Comparison of ENCODE assay signal across 8 cellular contexts in the genomic region with DNA sequence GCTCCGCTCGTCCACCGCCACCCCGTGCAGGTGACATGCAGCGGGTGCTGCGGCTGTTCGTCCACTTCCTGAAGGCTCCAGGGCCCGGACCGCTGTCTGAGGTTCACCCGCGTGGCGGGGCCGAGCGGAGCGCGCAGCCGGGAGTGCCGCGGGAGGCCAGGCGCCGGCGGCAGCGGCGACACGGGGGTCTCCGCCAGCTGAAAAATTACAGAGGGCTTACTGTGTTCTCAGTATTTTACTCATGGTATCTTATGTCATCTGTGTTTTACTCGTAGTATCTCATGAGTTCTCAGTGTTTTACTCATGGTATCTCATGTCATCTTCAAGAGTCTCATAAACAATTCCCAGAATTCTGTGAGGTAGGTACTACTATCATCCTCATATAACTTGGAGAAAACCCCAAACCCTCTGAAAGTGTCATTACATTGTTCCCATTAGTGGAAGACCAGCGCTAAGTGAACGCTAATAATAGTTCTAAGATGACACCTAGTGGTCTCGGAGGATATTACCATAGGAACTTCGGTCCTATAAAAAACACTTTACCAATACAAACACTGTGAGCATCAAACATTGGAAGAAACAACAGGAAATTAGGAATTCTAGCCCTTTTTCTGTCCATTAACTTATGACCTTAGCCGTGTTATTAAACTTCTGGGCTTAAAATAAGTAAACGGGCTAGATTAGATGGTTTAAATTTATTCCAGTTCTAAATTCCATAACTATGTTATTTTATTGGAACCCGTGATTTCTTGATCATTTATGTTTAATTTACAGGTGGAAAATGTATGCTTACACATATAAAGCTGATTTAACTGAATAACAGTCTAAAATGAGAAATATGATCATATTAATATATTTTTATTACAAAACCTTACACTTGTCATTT. TPM values are rescaled to one million over a fixed set of nuclear protein-coding genes. Genes with fewer than 3 reads are reported as not detected.
DNase-seq lines count a peak whose midpoint lies in the region; ATAC-seq and TF ChIP-seq lines count a peak whose summit lies in the region.

No MANE protein-coding gene starts in this region.

- intact Hi-C loops in left cardiac atrium (cut with DNase I) = loop anchor here (5.0 to 10.0 kb wide), 4 partner anchors 127 to 320 kb away; no protein-coding TSS in a partner anchor

- H3K27ac ChIP-seq in KMS-11 = no peak overlapping the region
- H3K27ac ChIP-seq in Peyer's patch = no peak overlapping the region

- TF ChIP-seq CTCF in KMS-11 (conservative IDR thresholded peaks at IDR 0.05; ENCODE audit: low read depth, low read length) (peak; percentile 80), Peyer's patch (IDR thresholded peaks at IDR 0.05) (peak; percentile 57 to 97 (median 90))

- no peaks in the 10 kb centered on the region for H3K27me3 ChIP-seq in KMS-11 (ENCODE audit: insufficient read depth, low read depth)
- H3K27me3 ChIP-seq in Peyer's patch = no peaks in the 10 kb centered on the region

- H3K79me2 ChIP-seq in KMS-11 (ENCODE audit: insufficient read depth, low read depth) = no peaks in the 10 kb centered on the region

- H3K4me2 ChIP-seq in KMS-11 = peak overlapping the region; percentile 62

- ATAC-seq in GM21737 (IDR thresholded peaks at IDR 0.05; ENCODE audit: unreplicated experiment) (peak; percentile 76), left cardiac atrium (peak; percentile 88 to 90), HG03108 (IDR thresholded peaks at IDR 0.05; ENCODE audit: unreplicated experiment) (no peak)

- H3K4me1 ChIP-seq in KMS-11 (ENCODE audit: low read depth, poor library complexity, severe bottlenecking) (no peaks in the 10 kb centered on the region), Peyer's patch (no peaks in the 10 kb centered on the region)

- TF ChIP-seq POLR2A in Peyer's patch (IDR thresholded peaks at IDR 0.05) = no peak

- peak; percentile 36 for DNase-seq in GDM1 (lab: John Stamatoyannopoulos, UW)
- DNase-seq in Peyer's patch = peak in 2 of 3 donors; percentile 58 to 64
- DNase-seq in amniotic epithelial cell (ENCODE audit: low read depth) = peak; percentile 66
- DNase-seq in left cardiac atrium = peak; percentile 29
- DNase-seq in putamen (ENCODE audit: low spot score) = peak; percentile 77

- H3K36me3 ChIP-seq in KMS-11 (ENCODE audit: insufficient read depth) = no peaks in the 10 kb centered on the region
- H3K36me3 ChIP-seq in Peyer's patch = no peaks in the 10 kb centered on the region

- peak overlapping the region; percentile 87 for H2AFZ ChIP-seq in KMS-11 (ENCODE audit: low read depth)

- H3K9me3 ChIP-seq in Peyer's patch = no peaks in the 10 kb centered on the region

- peak overlapping the region; percentile 50; the same call in 1 of the 2 replicates for H3K9ac ChIP-seq in KMS-11

- H4K20me1 ChIP-seq in KMS-11 (ENCODE audit: insufficient read depth) = no peaks in the 10 kb centered on the region

- no peak overlapping the region for H3K4me3 ChIP-seq in KMS-11 (IDR thresholded peaks at IDR 0.05; ENCODE audit: insufficient read depth, low read depth, low read length)
- peak overlapping the region; percentile 17 to 51 (median 41) for H3K4me3 ChIP-seq in Peyer's patch

RNA-seq across cellular contexts. Expression of gene AK7, which starts 32.4 kb away (rescaled TPM):
- 10 to 100 TPM in 1 of 4 donors, 1 to 10 TPM in 2, not detected in 1; 6.2 to 10.8 (median 9.1) TPM for total RNA-seq in Peyer's patch
- under 1 TPM; 0.47 to 0.73 TPM for total RNA-seq in left cardiac atrium
